Comparison of ENCODE assay signal across 17 cellular contexts in the genomic region with DNA sequence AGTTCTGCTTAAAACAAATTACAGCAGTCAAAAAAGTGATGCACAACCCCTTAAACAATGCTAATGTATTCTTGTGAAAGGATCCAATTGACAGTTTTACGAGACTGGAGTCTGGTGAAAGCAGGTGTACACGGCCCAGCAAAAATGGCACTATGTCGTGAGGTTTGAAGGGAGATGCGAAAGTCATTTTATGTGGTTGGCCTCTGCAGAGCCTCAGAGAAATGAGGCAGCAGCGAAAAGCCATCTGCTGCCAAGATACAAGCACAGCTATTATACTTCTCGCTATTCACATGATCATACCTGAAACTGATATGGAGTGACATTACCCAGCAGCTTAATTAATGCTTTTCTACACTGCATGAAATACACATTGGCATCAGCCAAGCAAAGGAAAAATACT. TPM values are rescaled to one million over a fixed set of nuclear protein-coding genes. Genes with fewer than 3 reads are reported as not detected.
DNase-seq lines count a peak whose midpoint lies in the region; FAIRE-seq and TF ChIP-seq lines count a peak whose summit lies in the region.
"Had no signal": no experiment of that assay in that cellular context is flagged by ENCODE, and none has a peak within 500 bp of the region (broad histone marks: within the 10 kb centered on the region; RNA-seq: fewer than 3 reads in every experiment).

No MANE protein-coding gene starts in this region.

- no peak for FAIRE-seq in GM12891 (lab: Jason Lieb, UNC)
- FAIRE-seq: keratinocyte had no signal

- no peak overlapping the region for H3K27ac Mint-ChIP-seq in activated naive CD4-positive, alpha-beta T cell treated with anti-CD3 and anti-CD28 coated beads, Interleukin-2, amount 10 ng/mL, durations not matched to agents 7 days and 5 days
- H3K27ac Mint-ChIP-seq: H9; stimulated activated naive CD8-positive, alpha-beta T cell treated with anti-CD3 and anti-CD28 coated beads, Interleukin-15, amount 100 ng/mL, for 72 hours had no signal

- TF ChIP-seq POLR2A in GM12891 (IDR thresholded peaks at IDR 0.05; ENCODE audit: low read depth, low read length): no peak

- peaks cover 11% of the 10 kb centered on the region for H3K27me3 Mint-ChIP-seq in activated naive CD4-positive, alpha-beta T cell treated with anti-CD3 and anti-CD28 coated beads, Interleukin-2, amount 10 ng/mL, durations not matched to agents 7 days and 5 days
- H3K27me3 Mint-ChIP-seq: stimulated activated naive CD8-positive, alpha-beta T cell treated with anti-CD3 and anti-CD28 coated beads, Interleukin-15, amount 100 ng/mL, for 72 hours had no signal

- peak; percentile 4 for DNase-seq in SHP77 treated with DMSO at 0.1 percent for 48 hours (lab: John Stamatoyannopoulos, UW)
- DNase-seq in SHP77 (lab: John Stamatoyannopoulos, UW): no peak
- DNase-seq in NCI-H2081 (lab: John Stamatoyannopoulos, UW): peak; percentile 83 to 98
- peak; percentile 91 for DNase-seq in NCI-H774 (lab: John Stamatoyannopoulos, UW)
- DNase-seq in activated naive CD4-positive, alpha-beta T cell treated with anti-CD3 and anti-CD28 coated beads, Interleukin-2, amount 10 ng/mL, durations not matched to agents 7 days and 5 days: no peak
- no peak for DNase-seq in 8988T
- no peak for DNase-seq in GM12891 (ENCODE audit: insufficient read length, low spot score)
- DNase-seq in AG08396 (ENCODE audit: low spot score): no peak
- DNase-seq: cerebellar nuclear complex; effector memory CD4-positive, alpha-beta T cell; GDM1; H9; head of caudate nucleus; stimulated activated naive CD8-positive, alpha-beta T cell treated with anti-CD3 and anti-CD28 coated beads, Interleukin-15, amount 100 ng/mL, for 72 hours; T-helper 1 cell had no signal

- H3K36me3 Mint-ChIP-seq in activated naive CD4-positive, alpha-beta T cell treated with anti-CD3 and anti-CD28 coated beads, Interleukin-2, amount 10 ng/mL, durations not matched to agents 7 days and 5 days: no peaks in the 10 kb centered on the region

- CTCF ChIA-PET in activated naive CD4-positive, alpha-beta T cell treated with anti-CD3 and anti-CD28 coated beads, Interleukin-2, amount 10 ng/mL, durations not matched to agents 7 days and 5 days (lab: Charles Lee): no interaction called here

- H3K9me3 Mint-ChIP-seq in activated naive CD4-positive, alpha-beta T cell treated with anti-CD3 and anti-CD28 coated beads, Interleukin-2, amount 10 ng/mL, durations not matched to agents 7 days and 5 days: no peaks in the 10 kb centered on the region
- H3K9me3 Mint-ChIP-seq: H9; neural crest cell; stimulated activated naive CD8-positive, alpha-beta T cell treated with anti-CD3 and anti-CD28 coated beads, Interleukin-15, amount 100 ng/mL, for 72 hours had no signal

- no peaks in the 10 kb centered on the region for H3K4me1 Mint-ChIP-seq in activated naive CD4-positive, alpha-beta T cell treated with anti-CD3 and anti-CD28 coated beads, Interleukin-2, amount 10 ng/mL, durations not matched to agents 7 days and 5 days
- H3K4me1 Mint-ChIP-seq: stimulated activated naive CD8-positive, alpha-beta T cell treated with anti-CD3 and anti-CD28 coated beads, Interleukin-15, amount 100 ng/mL, for 72 hours had no signal

- H3K4me3 Mint-ChIP-seq in activated naive CD4-positive, alpha-beta T cell treated with anti-CD3 and anti-CD28 coated beads, Interleukin-2, amount 10 ng/mL, durations not matched to agents 7 days and 5 days: no peak overlapping the region
- H3K4me3 Mint-ChIP-seq: H9; neural crest cell; stimulated activated naive CD8-positive, alpha-beta T cell treated with anti-CD3 and anti-CD28 coated beads, Interleukin-15, amount 100 ng/mL, for 72 hours had no signal

TF ChIP-seq in GM12891, 5 proteins besides CTCF, POLR2A, EP300 and RAD21:
- TF ChIP-seq SPI1 (IDR thresholded peaks at IDR 0.05; ENCODE audit: low read depth, low read length) (no peak), TAF1 (IDR thresholded peaks at IDR 0.05; ENCODE audit: low read depth, low read length) (no peak), PAX5 (IDR thresholded peaks at IDR 0.05; ENCODE audit: insufficient read depth, low read length, severe bottlenecking) (no peak), POU2F2 (IDR thresholded peaks at IDR 0.05; ENCODE audit: low read depth, low read length) (no peak), POLR2AphosphoS5 (IDR thresholded peaks at IDR 0.05; ENCODE audit: low read depth, low read length) (no peak)

RNA-seq across cellular contexts. Expression of a gene that starts 36.4 kb away (rescaled TPM):
- polyA plus RNA-seq in GM12891 (2012; ENCODE audit: low read depth, missing spikeins): 0.06 TPM

Comparison
In these comparisons a context has a peak if more than half of its experiments do, and no peak if none do; other contexts are left out.
1. DNase-seq: peak in SHP77 treated with DMSO at 0.1 percent for 48 hours (single experiment), NCI-H2081 (2 of 2) and NCI-H774 (single experiment); none in SHP77 (0 of 2), activated naive CD4-positive, alpha-beta T cell treated with anti-CD3 and anti-CD28 coated beads, Interleukin-2, amount 10 ng/mL, durations not matched to agents 7 days and 5 days (single experiment), 8988T (single experiment), GM12891 (single experiment) and AG08396 (single experiment).